In the genomic region with DNA sequence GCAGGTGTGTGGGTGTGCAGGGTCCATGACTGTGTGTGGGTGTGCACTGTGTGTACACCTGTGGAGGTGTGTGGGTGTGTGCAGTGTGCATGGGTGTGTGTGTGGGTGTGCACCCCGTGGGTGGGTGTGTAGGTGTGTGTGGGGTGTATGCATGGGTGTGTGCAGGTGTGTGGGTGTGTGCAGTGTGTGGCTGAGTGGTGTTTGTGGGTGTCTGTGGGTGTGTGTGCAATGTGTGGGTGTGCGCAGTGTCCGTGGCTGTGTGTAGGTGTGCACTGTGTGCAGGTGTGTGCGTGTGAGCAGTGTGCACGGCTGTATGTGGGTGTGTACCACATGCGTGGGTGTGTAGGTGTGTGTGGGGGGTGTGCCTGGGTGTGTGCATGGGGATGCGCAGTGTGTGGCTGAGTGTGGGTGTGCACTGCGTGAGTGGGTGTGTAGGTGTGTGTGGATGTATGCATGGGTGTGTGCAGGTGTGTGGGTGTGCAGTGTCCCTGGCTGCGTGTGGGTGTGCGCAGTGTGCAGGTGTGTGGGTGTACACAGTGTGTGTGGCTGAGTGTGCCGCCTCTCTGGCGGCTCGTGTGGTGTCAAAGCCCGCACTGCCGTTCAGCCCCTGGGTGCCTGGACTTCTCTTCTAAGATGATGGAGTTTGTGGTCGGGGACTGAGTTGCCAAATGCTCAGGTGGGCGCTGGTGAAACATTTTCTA, we compare ENCODE assay signal across 1 cellular context.
A peak's percentile ranks its signal among the peaks of the same experiment; 100 is the strongest.
TF ChIP-seq lines count a peak whose summit lies in the region.

No MANE protein-coding gene starts in this region.

TF ChIP-seq in HEK293, 187 proteins besides CTCF, POLR2A, EP300 and RAD21 (continued from another document):
- TF ChIP-seq, protein P1, sequence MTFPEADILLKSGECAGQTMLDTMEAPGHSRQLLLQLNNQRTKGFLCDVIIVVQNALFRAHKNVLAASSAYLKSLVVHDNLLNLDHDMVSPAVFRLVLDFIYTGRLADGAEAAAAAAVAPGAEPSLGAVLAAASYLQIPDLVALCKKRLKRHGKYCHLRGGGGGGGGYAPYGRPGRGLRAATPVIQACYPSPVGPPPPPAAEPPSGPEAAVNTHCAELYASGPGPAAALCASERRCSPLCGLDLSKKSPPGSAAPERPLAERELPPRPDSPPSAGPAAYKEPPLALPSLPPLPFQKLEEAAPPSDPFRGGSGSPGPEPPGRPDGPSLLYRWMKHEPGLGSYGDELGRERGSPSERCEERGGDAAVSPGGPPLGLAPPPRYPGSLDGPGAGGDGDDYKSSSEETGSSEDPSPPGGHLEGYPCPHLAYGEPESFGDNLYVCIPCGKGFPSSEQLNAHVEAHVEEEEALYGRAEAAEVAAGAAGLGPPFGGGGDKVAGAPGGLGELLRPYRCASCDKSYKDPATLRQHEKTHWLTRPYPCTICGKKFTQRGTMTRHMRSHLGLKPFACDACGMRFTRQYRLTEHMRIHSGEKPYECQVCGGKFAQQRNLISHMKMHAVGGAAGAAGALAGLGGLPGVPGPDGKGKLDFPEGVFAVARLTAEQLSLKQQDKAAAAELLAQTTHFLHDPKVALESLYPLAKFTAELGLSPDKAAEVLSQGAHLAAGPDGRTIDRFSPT (tag by site-specific recombination; IDR thresholded peaks at IDR 0.05), result no peak
- TF ChIP-seq KLF8 (tag by site-specific recombination; IDR thresholded peaks at IDR 0.05), result peak; percentile 60; the same call in 1 of the 2 replicates
- TF ChIP-seq ZSCAN16 (tag by site-specific recombination; IDR thresholded peaks at IDR 0.05), result no peak
- TF ChIP-seq, protein P2, sequence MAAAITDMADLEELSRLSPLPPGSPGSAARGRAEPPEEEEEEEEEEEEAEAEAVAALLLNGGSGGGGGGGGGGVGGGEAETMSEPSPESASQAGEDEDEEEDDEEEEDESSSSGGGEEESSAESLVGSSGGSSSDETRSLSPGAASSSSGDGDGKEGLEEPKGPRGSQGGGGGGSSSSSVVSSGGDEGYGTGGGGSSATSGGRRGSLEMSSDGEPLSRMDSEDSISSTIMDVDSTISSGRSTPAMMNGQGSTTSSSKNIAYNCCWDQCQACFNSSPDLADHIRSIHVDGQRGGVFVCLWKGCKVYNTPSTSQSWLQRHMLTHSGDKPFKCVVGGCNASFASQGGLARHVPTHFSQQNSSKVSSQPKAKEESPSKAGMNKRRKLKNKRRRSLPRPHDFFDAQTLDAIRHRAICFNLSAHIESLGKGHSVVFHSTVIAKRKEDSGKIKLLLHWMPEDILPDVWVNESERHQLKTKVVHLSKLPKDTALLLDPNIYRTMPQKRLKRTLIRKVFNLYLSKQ (tag by site-specific recombination; IDR thresholded peaks at IDR 0.05; ENCODE audit: borderline replicate concordance), result no peak
- no peak for TF ChIP-seq ZBTB8A (tag by site-specific recombination; IDR thresholded peaks at IDR 0.05)
- TF ChIP-seq ZFHX2 (tag by site-specific recombination; conservative IDR thresholded peaks at IDR 0.05), result peak; percentile 100
- TF ChIP-seq, protein P3, sequence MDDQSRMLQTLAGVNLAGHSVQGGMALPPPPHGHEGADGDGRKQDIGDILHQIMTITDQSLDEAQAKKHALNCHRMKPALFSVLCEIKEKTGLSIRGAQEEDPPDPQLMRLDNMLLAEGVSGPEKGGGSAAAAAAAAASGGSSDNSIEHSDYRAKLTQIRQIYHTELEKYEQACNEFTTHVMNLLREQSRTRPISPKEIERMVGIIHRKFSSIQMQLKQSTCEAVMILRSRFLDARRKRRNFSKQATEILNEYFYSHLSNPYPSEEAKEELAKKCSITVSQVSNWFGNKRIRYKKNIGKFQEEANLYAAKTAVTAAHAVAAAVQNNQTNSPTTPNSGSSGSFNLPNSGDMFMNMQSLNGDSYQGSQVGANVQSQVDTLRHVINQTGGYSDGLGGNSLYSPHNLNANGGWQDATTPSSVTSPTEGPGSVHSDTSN (CRISPR knock-in tag; IDR thresholded peaks at IDR 0.05), result no peak
- no peak for TF ChIP-seq ZNF585B (tag by site-specific recombination; IDR thresholded peaks at IDR 0.05)
- TF ChIP-seq ZNF747 (tag by site-specific recombination; IDR thresholded peaks at IDR 0.05), result no peak
